In the genomic region with DNA sequence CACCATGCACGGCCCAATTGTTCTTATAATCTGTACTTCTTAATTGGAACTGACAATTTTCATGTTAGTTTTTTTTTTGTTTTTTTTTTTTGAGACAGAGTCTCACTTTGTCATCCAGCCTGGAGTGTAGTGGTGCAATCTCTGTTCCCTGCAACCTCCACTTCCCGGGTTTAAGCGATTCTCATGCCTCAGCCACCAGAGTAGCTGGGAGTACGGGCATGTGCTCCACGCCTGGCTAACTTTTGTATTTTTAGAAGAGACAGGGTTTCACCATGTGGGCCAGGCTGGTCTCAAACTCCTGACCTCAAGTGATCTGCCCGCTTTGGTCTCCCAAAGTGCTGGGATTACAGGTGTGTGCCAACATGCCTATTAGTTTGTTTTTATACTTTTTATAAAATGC, we compare ENCODE assay signal across 8 cellular contexts.
DNase-seq lines count a peak whose midpoint lies in the region; ATAC-seq, FAIRE-seq and TF ChIP-seq lines count a peak whose summit lies in the region.
"Not testable (repeated sequence)": the region's sequence is repeated elsewhere in the genome, so short reads cannot be mapped to it uniquely, and the experiment has no call there.

No MANE protein-coding gene starts in this region.

- H3K4me2 ChIP-seq in BLaER1 (peak overlapping the region; percentile 48), Loucy (ENCODE audit: low read depth, low read length, poor library complexity, severe bottlenecking) (peak overlapping the region; percentile 31)

- ATAC-seq in Right ventricle myocardium superior (ENCODE audit: poor library complexity) (peak; percentile 47), left ventricle myocardium superior (peak; percentile 31), left lobe of liver (peak; percentile 36)

- not testable (repeated sequence) for H4K20me1 ChIP-seq in BLaER1; Loucy (ENCODE audit: insufficient read depth, low read length, poor library complexity, severe bottlenecking)

- H3K9me3 ChIP-seq in BLaER1, result peaks cover 18% of the 10 kb centered on the region
- not testable (repeated sequence) for H3K9me3 ChIP-seq in Loucy (ENCODE audit: insufficient read depth, low read depth, low read length); subcutaneous abdominal adipose tissue (ENCODE audit: control insufficient read depth in 5 of 5, low read length in 5 of 5)

- peaks cover 35% of the 10 kb centered on the region for H3K36me3 ChIP-seq in BLaER1
- peaks cover 15% of the 10 kb centered on the region for H3K36me3 ChIP-seq in Loucy (ENCODE audit: insufficient read depth, low read length)
- H3K36me3 ChIP-seq in subcutaneous abdominal adipose tissue (ENCODE audit: control insufficient read depth in 5 of 5, insufficient read depth in 5 of 5, low read length in 5 of 5), result peaks cover 8 to 18% (median 11%) of the 10 kb centered on the region in 5 donors

- peak; percentile 9 for FAIRE-seq in GM18507 (lab: Jason Lieb, UNC)

- H3K9ac ChIP-seq in BLaER1; Loucy (ENCODE audit: low read depth, low read length, poor library complexity, severe bottlenecking): not testable (repeated sequence)
- H3K9ac ChIP-seq in subcutaneous abdominal adipose tissue (ENCODE audit: low read length in 5 of 5), result peak overlapping the region in 2 of 5 donors; percentile 56 to 62

- H3F3A ChIP-seq in Loucy (ENCODE audit: low read depth), result not testable (repeated sequence)

- H3K27ac ChIP-seq in BLaER1 (peak overlapping the region; percentile 36; the same call in 1 of the 2 replicates), VCaP (peak overlapping the region; percentile 52), subcutaneous abdominal adipose tissue (ENCODE audit: low read depth, low read length) (peak overlapping the region; percentile 78)

- not testable (repeated sequence) for DNase-seq in GM18507 (ENCODE audit: extremely low spot score, insufficient read length, low read depth); Right ventricle myocardium superior; left ventricle myocardium superior; left lobe of liver (ENCODE audit: low spot score)

- not testable (repeated sequence) for H3K27me3 ChIP-seq in BLaER1; Loucy (ENCODE audit: insufficient read depth, low read length, poor library complexity, severe bottlenecking); subcutaneous abdominal adipose tissue (ENCODE audit: control insufficient read depth in 5 of 5, insufficient read depth in 4 of 5, low read length in 5 of 5)

- intact Hi-C loops in Right ventricle myocardium superior (cut with DNase I); left ventricle myocardium superior (cut with micrococcal nuclease): not testable (repeated sequence)

- not testable (repeated sequence) for H2AFZ ChIP-seq in Loucy (ENCODE audit: low read length)

- H3K79me2 ChIP-seq in Loucy (ENCODE audit: insufficient read depth, low read length), result not testable (repeated sequence)

- not testable (repeated sequence) for H3K4me3 ChIP-seq in BLaER1; Loucy (ENCODE audit: low read length, poor library complexity, severe bottlenecking); subcutaneous abdominal adipose tissue (ENCODE audit: low read depth in 1 of 5, low read length in 5 of 5)

- TF ChIP-seq CTCF in Loucy (conservative IDR thresholded peaks at IDR 0.05; ENCODE audit: low read length); VCaP (conservative IDR thresholded peaks at IDR 0.05): not testable (repeated sequence)

- peaks cover 57% of the 10 kb centered on the region for H3K4me1 ChIP-seq in BLaER1
- H3K4me1 ChIP-seq in Loucy (ENCODE audit: insufficient read depth, low read length, poor library complexity, severe bottlenecking), result peaks cover 37% of the 10 kb centered on the region
- H3K4me1 ChIP-seq in subcutaneous abdominal adipose tissue (ENCODE audit: control insufficient read depth in 5 of 5, insufficient read depth in 5 of 5, low read length in 5 of 5), result peaks cover 0 to 16% (median 6%) of the 10 kb centered on the region in 5 donors

- not testable (repeated sequence) for H3K9me2 ChIP-seq in Loucy (replicated peaks; ENCODE audit: low read depth, low read length)
